ENCODE assay signal across 1 cellular context in the genomic region with DNA sequence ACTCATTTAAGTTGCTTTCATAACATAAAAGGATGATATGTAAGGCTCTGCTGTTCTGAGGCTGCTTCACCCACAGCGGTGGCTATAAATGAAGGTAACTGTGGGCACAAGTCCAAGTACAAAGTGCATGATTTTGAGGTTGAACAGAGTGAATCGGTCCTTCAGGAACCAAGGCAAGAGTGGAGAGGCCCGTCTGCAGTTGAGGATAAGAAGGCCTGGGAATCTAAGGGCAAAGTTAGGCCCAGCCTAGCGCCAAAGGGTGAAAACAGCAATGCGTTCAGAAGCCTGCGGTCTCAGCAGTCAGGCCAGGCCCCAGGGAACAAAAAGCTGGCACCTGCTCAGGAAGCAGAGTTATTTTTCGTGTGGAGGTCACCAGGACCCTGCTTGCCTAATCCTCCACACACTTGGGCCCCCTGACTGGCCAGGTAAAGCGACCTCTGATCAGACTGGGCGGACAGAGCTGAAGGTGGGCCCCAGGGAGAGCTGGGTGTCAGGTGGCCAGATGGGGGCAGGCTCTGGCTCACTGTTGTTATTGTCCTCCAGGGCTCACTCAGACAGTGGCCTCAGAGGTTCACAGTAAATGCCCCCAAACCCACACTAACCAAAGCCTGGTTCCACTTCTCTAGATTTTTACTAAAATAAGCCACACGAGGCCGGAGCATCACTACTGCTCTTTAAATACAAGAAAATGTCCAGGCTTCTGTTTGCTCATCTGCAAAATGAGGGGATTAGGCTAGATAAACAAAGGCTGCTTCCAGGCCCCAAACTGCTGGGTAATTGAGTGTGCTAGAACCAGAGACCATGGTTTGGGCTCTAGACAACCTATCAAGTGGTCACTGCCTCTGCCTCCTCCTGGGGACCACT.
TF ChIP-seq lines count a peak whose summit lies in the region.

No MANE protein-coding gene starts in this region.

TF ChIP-seq in HepG2, 621 proteins besides CTCF, POLR2A, EP300 and RAD21 (continued from another document and continues in another):
- peak; percentile 83; the same call in 1 of the 2 replicates for TF ChIP-seq ZNF292 (CRISPR knock-in tag; IDR thresholded peaks at IDR 0.05; ENCODE audit: borderline replicate concordance, low read depth)
- TF ChIP-seq ZNF563 (CRISPR knock-in tag; IDR thresholded peaks at IDR 0.05), result no peak
- peak; percentile 97 for TF ChIP-seq TBX2 (CRISPR knock-in tag; IDR thresholded peaks at IDR 0.05; ENCODE audit: borderline replicate concordance)
- no peak for TF ChIP-seq PCBP1 (IDR thresholded peaks at IDR 0.05; ENCODE audit: borderline replicate concordance, low read depth, low read length)
- no peak for TF ChIP-seq SRSF4 (IDR thresholded peaks at IDR 0.05; ENCODE audit: low read depth, low read length, poor library complexity, severe bottlenecking)
- TF ChIP-seq NFIC (IDR thresholded peaks at IDR 0.05; ENCODE audit: low read length), result no peak
- TF ChIP-seq MEIS2 (CRISPR knock-in tag; IDR thresholded peaks at IDR 0.05), result peak; percentile 63
- TF ChIP-seq, protein P1, sequence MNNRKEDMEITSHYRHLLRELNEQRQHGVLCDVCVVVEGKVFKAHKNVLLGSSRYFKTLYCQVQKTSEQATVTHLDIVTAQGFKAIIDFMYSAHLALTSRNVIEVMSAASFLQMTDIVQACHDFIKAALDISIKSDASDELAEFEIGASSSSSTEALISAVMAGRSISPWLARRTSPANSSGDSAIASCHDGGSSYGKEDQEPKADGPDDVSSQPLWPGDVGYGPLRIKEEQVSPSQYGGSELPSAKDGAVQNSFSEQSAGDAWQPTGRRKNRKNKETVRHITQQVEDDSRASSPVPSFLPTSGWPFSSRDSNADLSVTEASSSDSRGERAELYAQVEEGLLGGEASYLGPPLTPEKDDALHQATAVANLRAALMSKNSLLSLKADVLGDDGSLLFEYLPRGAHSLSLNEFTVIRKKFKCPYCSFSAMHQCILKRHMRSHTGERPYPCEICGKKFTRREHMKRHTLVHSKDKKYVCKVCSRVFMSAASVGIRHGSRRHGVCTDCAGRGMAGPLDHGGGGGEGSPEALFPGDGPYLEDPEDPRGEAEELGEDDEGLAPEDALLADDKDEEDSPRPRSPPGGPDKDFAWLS (CRISPR knock-in tag; IDR thresholded peaks at IDR 0.05; ENCODE audit: borderline replicate concordance), result no peak
- no peak for TF ChIP-seq ZNF432 (CRISPR knock-in tag; IDR thresholded peaks at IDR 0.05; ENCODE audit: borderline replicate concordance)
- peak; percentile 92; the same call in 1 of the 2 replicates for TF ChIP-seq NRL (CRISPR knock-in tag; IDR thresholded peaks at IDR 0.05; ENCODE audit: borderline replicate concordance)
- TF ChIP-seq SRSF1 (optimal IDR thresholded peaks at IDR 0.05; ENCODE audit: low read depth, low read length), result peak; percentile 89
- TF ChIP-seq, protein P2, sequence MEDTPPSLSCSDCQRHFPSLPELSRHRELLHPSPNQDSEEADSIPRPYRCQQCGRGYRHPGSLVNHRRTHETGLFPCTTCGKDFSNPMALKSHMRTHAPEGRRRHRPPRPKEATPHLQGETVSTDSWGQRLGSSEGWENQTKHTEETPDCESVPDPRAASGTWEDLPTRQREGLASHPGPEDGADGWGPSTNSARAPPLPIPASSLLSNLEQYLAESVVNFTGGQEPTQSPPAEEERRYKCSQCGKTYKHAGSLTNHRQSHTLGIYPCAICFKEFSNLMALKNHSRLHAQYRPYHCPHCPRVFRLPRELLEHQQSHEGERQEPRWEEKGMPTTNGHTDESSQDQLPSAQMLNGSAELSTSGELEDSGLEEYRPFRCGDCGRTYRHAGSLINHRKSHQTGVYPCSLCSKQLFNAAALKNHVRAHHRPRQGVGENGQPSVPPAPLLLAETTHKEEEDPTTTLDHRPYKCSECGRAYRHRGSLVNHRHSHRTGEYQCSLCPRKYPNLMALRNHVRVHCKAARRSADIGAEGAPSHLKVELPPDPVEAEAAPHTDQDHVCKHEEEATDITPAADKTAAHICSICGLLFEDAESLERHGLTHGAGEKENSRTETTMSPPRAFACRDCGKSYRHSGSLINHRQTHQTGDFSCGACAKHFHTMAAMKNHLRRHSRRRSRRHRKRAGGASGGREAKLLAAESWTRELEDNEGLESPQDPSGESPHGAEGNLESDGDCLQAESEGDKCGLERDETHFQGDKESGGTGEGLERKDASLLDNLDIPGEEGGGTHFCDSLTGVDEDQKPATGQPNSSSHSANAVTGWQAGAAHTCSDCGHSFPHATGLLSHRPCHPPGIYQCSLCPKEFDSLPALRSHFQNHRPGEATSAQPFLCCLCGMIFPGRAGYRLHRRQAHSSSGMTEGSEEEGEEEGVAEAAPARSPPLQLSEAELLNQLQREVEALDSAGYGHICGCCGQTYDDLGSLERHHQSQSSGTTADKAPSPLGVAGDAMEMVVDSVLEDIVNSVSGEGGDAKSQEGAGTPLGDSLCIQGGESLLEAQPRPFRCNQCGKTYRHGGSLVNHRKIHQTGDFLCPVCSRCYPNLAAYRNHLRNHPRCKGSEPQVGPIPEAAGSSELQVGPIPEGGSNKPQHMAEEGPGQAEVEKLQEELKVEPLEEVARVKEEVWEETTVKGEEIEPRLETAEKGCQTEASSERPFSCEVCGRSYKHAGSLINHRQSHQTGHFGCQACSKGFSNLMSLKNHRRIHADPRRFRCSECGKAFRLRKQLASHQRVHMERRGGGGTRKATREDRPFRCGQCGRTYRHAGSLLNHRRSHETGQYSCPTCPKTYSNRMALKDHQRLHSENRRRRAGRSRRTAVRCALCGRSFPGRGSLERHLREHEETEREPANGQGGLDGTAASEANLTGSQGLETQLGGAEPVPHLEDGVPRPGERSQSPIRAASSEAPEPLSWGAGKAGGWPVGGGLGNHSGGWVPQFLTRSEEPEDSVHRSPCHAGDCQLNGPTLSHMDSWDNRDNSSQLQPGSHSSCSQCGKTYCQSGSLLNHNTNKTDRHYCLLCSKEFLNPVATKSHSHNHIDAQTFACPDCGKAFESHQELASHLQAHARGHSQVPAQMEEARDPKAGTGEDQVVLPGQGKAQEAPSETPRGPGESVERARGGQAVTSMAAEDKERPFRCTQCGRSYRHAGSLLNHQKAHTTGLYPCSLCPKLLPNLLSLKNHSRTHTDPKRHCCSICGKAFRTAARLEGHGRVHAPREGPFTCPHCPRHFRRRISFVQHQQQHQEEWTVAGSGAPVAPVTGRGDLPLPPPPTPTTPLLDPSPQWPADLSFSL (CRISPR knock-in tag; IDR thresholded peaks at IDR 0.05), result no peak
- TF ChIP-seq THYN1 (CRISPR knock-in tag; IDR thresholded peaks at IDR 0.05; ENCODE audit: borderline replicate concordance, low read depth), result peak; percentile 79; the same call in 1 of the 2 replicates
- TF ChIP-seq, protein P3, sequence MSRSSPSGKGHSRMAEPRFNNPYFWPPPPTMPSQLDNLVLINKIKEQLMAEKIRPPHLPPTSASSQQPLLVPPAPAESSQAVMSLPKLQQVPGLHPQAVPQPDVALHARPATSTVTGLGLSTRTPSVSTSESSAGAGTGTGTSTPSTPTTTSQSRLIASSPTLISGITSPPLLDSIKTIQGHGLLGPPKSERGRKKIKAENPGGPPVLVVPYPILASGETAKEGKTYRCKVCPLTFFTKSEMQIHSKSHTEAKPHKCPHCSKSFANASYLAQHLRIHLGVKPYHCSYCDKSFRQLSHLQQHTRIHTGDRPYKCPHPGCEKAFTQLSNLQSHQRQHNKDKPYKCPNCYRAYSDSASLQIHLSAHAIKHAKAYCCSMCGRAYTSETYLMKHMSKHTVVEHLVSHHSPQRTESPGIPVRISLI (CRISPR knock-in tag; IDR thresholded peaks at IDR 0.05; ENCODE audit: borderline replicate concordance), result peak; percentile 40; the same call in 1 of the 2 replicates
- TF ChIP-seq, protein P4, sequence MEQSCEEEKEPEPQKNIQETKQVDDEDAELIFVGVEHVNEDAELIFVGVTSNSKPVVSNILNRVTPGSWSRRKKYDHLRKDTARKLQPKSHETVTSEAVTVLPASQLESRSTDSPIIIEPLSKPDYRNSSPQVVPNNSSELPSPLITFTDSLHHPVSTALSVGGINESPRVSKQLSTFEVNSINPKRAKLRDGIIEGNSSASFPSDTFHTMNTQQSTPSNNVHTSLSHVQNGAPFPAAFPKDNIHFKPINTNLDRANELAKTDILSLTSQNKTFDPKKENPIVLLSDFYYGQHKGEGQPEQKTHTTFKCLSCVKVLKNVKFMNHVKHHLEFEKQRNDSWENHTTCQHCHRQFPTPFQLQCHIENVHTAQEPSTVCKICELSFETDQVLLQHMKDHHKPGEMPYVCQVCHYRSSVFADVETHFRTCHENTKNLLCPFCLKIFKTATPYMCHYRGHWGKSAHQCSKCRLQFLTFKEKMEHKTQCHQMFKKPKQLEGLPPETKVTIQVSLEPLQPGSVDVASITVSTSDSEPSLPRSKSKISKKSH (CRISPR knock-in tag; IDR thresholded peaks at IDR 0.05; ENCODE audit: borderline replicate concordance), result peak; percentile 57; the same call in 1 of the 2 replicates
- peak; percentile 94; the same call in 1 of the 2 replicates for TF ChIP-seq KDM5B (CRISPR knock-in tag; IDR thresholded peaks at IDR 0.05; ENCODE audit: borderline replicate concordance)
- no peak for TF ChIP-seq ZNF30 (CRISPR knock-in tag; IDR thresholded peaks at IDR 0.05)
- no peak; the same call in none of the 2 replicates for TF ChIP-seq ZNF44 (CRISPR knock-in tag; IDR thresholded peaks at IDR 0.05)
- TF ChIP-seq DPF2 (CRISPR knock-in tag; IDR thresholded peaks at IDR 0.05; ENCODE audit: borderline replicate concordance, low read depth), result peak; percentile 75; the same call in 1 of the 2 replicates
- TF ChIP-seq, protein P5, sequence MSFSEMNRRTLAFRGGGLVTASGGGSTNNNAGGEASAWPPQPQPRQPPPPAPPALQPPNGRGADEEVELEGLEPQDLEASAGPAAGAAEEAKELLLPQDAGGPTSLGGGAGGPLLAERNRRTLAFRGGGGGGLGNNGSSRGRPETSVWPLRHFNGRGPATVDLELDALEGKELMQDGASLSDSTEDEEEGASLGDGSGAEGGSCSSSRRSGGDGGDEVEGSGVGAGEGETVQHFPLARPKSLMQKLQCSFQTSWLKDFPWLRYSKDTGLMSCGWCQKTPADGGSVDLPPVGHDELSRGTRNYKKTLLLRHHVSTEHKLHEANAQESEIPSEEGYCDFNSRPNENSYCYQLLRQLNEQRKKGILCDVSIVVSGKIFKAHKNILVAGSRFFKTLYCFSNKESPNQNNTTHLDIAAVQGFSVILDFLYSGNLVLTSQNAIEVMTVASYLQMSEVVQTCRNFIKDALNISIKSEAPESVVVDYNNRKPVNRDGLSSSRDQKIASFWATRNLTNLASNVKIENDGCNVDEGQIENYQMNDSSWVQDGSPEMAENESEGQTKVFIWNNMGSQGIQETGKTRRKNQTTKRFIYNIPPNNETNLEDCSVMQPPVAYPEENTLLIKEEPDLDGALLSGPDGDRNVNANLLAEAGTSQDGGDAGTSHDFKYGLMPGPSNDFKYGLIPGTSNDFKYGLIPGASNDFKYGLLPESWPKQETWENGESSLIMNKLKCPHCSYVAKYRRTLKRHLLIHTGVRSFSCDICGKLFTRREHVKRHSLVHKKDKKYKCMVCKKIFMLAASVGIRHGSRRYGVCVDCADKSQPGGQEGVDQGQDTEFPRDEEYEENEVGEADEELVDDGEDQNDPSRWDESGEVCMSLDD (CRISPR knock-in tag; IDR thresholded peaks at IDR 0.05; ENCODE audit: borderline replicate concordance), result no peak; the same call in 1 of the 2 replicates
- no peak for TF ChIP-seq RNF2 (conservative IDR thresholded peaks at IDR 0.05; ENCODE audit: low read depth)
- TF ChIP-seq, protein P6, sequence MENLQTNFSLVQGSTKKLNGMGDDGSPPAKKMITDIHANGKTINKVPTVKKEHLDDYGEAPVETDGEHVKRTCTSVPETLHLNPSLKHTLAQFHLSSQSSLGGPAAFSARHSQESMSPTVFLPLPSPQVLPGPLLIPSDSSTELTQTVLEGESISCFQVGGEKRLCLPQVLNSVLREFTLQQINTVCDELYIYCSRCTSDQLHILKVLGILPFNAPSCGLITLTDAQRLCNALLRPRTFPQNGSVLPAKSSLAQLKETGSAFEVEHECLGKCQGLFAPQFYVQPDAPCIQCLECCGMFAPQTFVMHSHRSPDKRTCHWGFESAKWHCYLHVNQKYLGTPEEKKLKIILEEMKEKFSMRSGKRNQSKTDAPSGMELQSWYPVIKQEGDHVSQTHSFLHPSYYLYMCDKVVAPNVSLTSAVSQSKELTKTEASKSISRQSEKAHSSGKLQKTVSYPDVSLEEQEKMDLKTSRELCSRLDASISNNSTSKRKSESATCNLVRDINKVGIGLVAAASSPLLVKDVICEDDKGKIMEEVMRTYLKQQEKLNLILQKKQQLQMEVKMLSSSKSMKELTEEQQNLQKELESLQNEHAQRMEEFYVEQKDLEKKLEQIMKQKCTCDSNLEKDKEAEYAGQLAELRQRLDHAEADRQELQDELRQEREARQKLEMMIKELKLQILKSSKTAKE (CRISPR knock-in tag; IDR thresholded peaks at IDR 0.05; ENCODE audit: borderline replicate concordance), result peak; percentile 45
- no peak for TF ChIP-seq MTF2 (CRISPR knock-in tag; IDR thresholded peaks at IDR 0.05; ENCODE audit: borderline replicate concordance)
- peak; percentile 97 for TF ChIP-seq HNF4G (IDR thresholded peaks at IDR 0.05; ENCODE audit: borderline replicate concordance, low read depth, low read length)
- TF ChIP-seq HNF4G (CRISPR knock-in tag; IDR thresholded peaks at IDR 0.05; ENCODE audit: borderline replicate concordance, low read depth), result peak; percentile 97
- TF ChIP-seq ZNF678 (CRISPR knock-in tag; IDR thresholded peaks at IDR 0.05), result no peak
- no peak for TF ChIP-seq U2AF2 (IDR thresholded peaks at IDR 0.05; ENCODE audit: low read depth, low read length)
- TF ChIP-seq ZBTB38 (CRISPR knock-in tag; IDR thresholded peaks at IDR 0.05), result peak; percentile 72; the same call in 1 of the 2 replicates
- peak; percentile 47; the same call in 1 of the 2 replicates for TF ChIP-seq FOXK2 (IDR thresholded peaks at IDR 0.05)
- peak; percentile 61; the same call in 1 of the 2 replicates for TF ChIP-seq NR2C2 (CRISPR knock-in tag; IDR thresholded peaks at IDR 0.05; ENCODE audit: borderline replicate concordance)
- TF ChIP-seq ZNF567 (CRISPR knock-in tag; IDR thresholded peaks at IDR 0.05; ENCODE audit: borderline replicate concordance), result peak; percentile 93
- TF ChIP-seq, protein P7, sequence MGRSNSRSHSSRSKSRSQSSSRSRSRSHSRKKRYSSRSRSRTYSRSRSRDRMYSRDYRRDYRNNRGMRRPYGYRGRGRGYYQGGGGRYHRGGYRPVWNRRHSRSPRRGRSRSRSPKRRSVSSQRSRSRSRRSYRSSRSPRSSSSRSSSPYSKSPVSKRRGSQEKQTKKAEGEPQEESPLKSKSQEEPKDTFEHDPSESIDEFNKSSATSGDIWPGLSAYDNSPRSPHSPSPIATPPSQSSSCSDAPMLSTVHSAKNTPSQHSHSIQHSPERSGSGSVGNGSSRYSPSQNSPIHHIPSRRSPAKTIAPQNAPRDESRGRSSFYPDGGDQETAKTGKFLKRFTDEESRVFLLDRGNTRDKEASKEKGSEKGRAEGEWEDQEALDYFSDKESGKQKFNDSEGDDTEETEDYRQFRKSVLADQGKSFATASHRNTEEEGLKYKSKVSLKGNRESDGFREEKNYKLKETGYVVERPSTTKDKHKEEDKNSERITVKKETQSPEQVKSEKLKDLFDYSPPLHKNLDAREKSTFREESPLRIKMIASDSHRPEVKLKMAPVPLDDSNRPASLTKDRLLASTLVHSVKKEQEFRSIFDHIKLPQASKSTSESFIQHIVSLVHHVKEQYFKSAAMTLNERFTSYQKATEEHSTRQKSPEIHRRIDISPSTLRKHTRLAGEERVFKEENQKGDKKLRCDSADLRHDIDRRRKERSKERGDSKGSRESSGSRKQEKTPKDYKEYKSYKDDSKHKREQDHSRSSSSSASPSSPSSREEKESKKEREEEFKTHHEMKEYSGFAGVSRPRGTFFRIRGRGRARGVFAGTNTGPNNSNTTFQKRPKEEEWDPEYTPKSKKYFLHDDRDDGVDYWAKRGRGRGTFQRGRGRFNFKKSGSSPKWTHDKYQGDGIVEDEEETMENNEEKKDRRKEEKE (IDR thresholded peaks at IDR 0.05), result no peak
- TF ChIP-seq ZFP41 (CRISPR knock-in tag; IDR thresholded peaks at IDR 0.05; ENCODE audit: borderline replicate concordance), result no peak
- no peak for TF ChIP-seq ZNF143 (CRISPR knock-in tag; IDR thresholded peaks at IDR 0.05)
- TF ChIP-seq RXRA (CRISPR knock-in tag; IDR thresholded peaks at IDR 0.05), result peak; percentile 95
- no peak for TF ChIP-seq ZFP36L1 (CRISPR knock-in tag; IDR thresholded peaks at IDR 0.05)
- TF ChIP-seq ZNF546 (CRISPR knock-in tag; conservative IDR thresholded peaks at IDR 0.05), result 0 out of 2 replicates have a peak, but pooled peaks have one; percentile 18
